ENCODE assay signal across 8 cellular contexts in genomic region chr2:216683846-216684245, GRCh38. TPM values are rescaled to one million over a fixed set of nuclear protein-coding genes. Genes with fewer than 3 reads are reported as not detected.
DNase-seq lines count a peak whose midpoint lies in the region; ATAC-seq and TF ChIP-seq lines count a peak whose summit lies in the region.

No MANE protein-coding gene starts in this region.

- TF ChIP-seq CTCF in IMR-90 (conservative IDR thresholded peaks at IDR 0.05; ENCODE audit: low read depth, low read length) (no peak), WTC11 (IDR thresholded peaks at IDR 0.05) (no peak), right atrium auricular region (IDR thresholded peaks at IDR 0.05) (no peak), osteocyte (IDR thresholded peaks at IDR 0.05) (no peak)

- peaks cover 0 to 91% of the 10 kb centered on the region in 2 experiments; a peak in 2 of 4 replicates for H3K79me1 ChIP-seq in IMR-90 (ENCODE audit: low read depth in 1 of 2, low read length in 2 of 2)

- no peaks in the 10 kb centered on the region for H3K9me3 Mint-ChIP-seq in WTC11
- no peaks in the 10 kb centered on the region for H3K9me3 Mint-ChIP-seq in osteocyte (ENCODE audit: unreplicated experiment)

- dilution Hi-C loops in IMR-90 (cut with HindIII; ENCODE audit: low sequenced_read_pairs, unreplicated experiment) = loop anchor here (25.0 kb wide), 2 partner anchors 478 to 828 kb away; no protein-coding TSS in a partner anchor

- H3K56ac ChIP-seq in IMR-90 (ENCODE audit: extremely low read depth, insufficient read depth, low read length) = no peak overlapping the region

- H3K27ac Mint-ChIP-seq in WTC11 (no peak overlapping the region), osteocyte (ENCODE audit: unreplicated experiment) (no peak overlapping the region)

- 0 out of 2 replicates have a peak, but pooled peaks have one; percentile 2 for TF ChIP-seq POLR2A in IMR-90 (IDR thresholded peaks at IDR 0.05; ENCODE audit: low read depth, low read length)

- peaks cover 7% of the 10 kb centered on the region for H3K4me1 ChIP-seq in IMR-90 (ENCODE audit: control insufficient read depth, insufficient read depth, low read length)
- peaks cover 0 to 64% of the 10 kb centered on the region in 2 donors for H3K4me1 ChIP-seq in right atrium auricular region

- POLR2A ChIA-PET in IMR-90 (lab: Charles Lee; ENCODE audit: unreplicated experiment) (interaction anchor here (0.6 to 1.1 kb wide), 4 partner anchors 9 to 294 kb away, joined by 3 to 10 read pairs (median 4); partner anchors contain the start of gene IGFBP5), WTC11 (lab: Charles Lee) (no interaction called here)

- no peak overlapping the region for H2BK15ac ChIP-seq in IMR-90 (ENCODE audit: low read depth, low read length)

- peaks cover 45% of the 10 kb centered on the region for H3K4me1 Mint-ChIP-seq in WTC11
- peaks cover 61% of the 10 kb centered on the region for H3K4me1 Mint-ChIP-seq in osteocyte (ENCODE audit: unreplicated experiment)

- no peak overlapping the region for H3K4ac ChIP-seq in IMR-90 (ENCODE audit: low read depth, low read length)

- H3K4me3 Mint-ChIP-seq in WTC11 (no peak overlapping the region), osteocyte (ENCODE audit: unreplicated experiment) (no peak overlapping the region)

- H2AFZ ChIP-seq in IMR-90 (replicated peaks; ENCODE audit: low read length, poor library complexity) = peak overlapping the region; percentile 46

- H3K36me3 Mint-ChIP-seq in WTC11 = no peaks in the 10 kb centered on the region
- H3K36me3 Mint-ChIP-seq in osteocyte (ENCODE audit: unreplicated experiment) = peaks cover 83% of the 10 kb centered on the region

- H4K91ac ChIP-seq in IMR-90 (ENCODE audit: insufficient read depth, low read depth, low read length) = no peak overlapping the region

- H3K27ac ChIP-seq in IMR-90 (ENCODE audit: insufficient read depth, low read length) (peak overlapping the region; percentile 14; the same call in 1 of the 2 replicates), right atrium auricular region (peak overlapping the region; percentile 83 to 89)

- no peak for TF ChIP-seq RAD21 in IMR-90 (IDR thresholded peaks at IDR 0.05; ENCODE audit: low read length)

- 0 out of 2 replicates have a peak overlapping the region, but pooled peaks have one; percentile 8 for H3K14ac ChIP-seq in IMR-90 (replicated peaks; ENCODE audit: low read depth, low read length)

- peak; percentile 0 for ATAC-seq in IMR-90 (ENCODE audit: low read depth)
- ATAC-seq in WTC11 = no peak

- H4K20me1 ChIP-seq in IMR-90 (ENCODE audit: insufficient read depth, low read length) = peaks cover 97% of the 10 kb centered on the region

- in situ Hi-C loops in IMR-90 (cut with MboI; ENCODE audit: low sequenced_read_pairs) = no loop called here

- WGBS in IMR-90 (ENCODE audit: extremely low coverage in 2 of 2, insufficient read length in 1 of 2), 2 experiments = no CpG with 5 or more reads among the region's 3 CpGs

- H3K36me3 ChIP-seq in IMR-90 (ENCODE audit: control insufficient read depth, insufficient read depth, low read length) (peaks cover 87% of the 10 kb centered on the region), right atrium auricular region (no peaks in the 10 kb centered on the region)

- H3K9me3 ChIP-seq in IMR-90 (ENCODE audit: control insufficient read depth, insufficient read depth, low read length) (no peaks in the 10 kb centered on the region), right atrium auricular region (no peaks in the 10 kb centered on the region)

- peak; percentile 94 for DNase-seq in IMR-90
- DNase-seq in WTC11 (ENCODE audit: low spot score) = no peak
- peak; percentile 93 for DNase-seq in right atrium auricular region (ENCODE audit: low spot score)
- DNase-seq in stromal cell of bone marrow (ENCODE audit: low read depth) = peak; percentile 94
- DNase-seq in osteocyte (ENCODE audit: extremely low spot score, unreplicated experiment) = no peak
- DNase-seq in activated gamma-delta T cell (lab: John Stamatoyannopoulos, UW) = no peak
- DNase-seq in RPMI8226 = no peak
- no peak for DNase-seq in activated naive CD4-positive, alpha-beta T cell treated with Interleukin-2 at 50 U/mL for 16 hours

- no peak overlapping the region for H4K5ac ChIP-seq in IMR-90 (ENCODE audit: low read depth, low read length)

- H3K27me3 Mint-ChIP-seq in WTC11 (ENCODE audit: low read depth) = no peaks in the 10 kb centered on the region
- no peaks in the 10 kb centered on the region for H3K27me3 Mint-ChIP-seq in osteocyte (ENCODE audit: unreplicated experiment)

- no peak overlapping the region for H4K8ac ChIP-seq in IMR-90 (ENCODE audit: low read depth in 2 of 2, low read length in 2 of 2)

- no peak overlapping the region for H3K23ac ChIP-seq in IMR-90 (ENCODE audit: low read depth, low read length)

- intact Hi-C loops in IMR-90 (cut with micrococcal nuclease) = no loop called here

- CTCF ChIA-PET in IMR-90 (lab: Yijun Ruan, JAX) (no interaction called here), WTC11 (lab: Charles Lee) (interaction anchor here (0.9 to 3.6 kb wide), 2 partner anchors 11 to 164 kb away, joined by 4 to 19 read pairs; partner anchors contain the start of gene IGFBP5)

- H3K9ac ChIP-seq in IMR-90 (ENCODE audit: low read depth, low read length) = no peak overlapping the region; the same call in 1 of the 2 replicates

- no peaks in the 10 kb centered on the region for H3K27me3 ChIP-seq in IMR-90 (ENCODE audit: control insufficient read depth, insufficient read depth, low read length)
- H3K27me3 ChIP-seq in right atrium auricular region = no peaks in the 10 kb centered on the region

- H2AK9ac ChIP-seq in IMR-90 (replicated peaks; ENCODE audit: low read depth, low read length, poor library complexity) = no peak overlapping the region

- H2BK5ac ChIP-seq in IMR-90 (ENCODE audit: low read depth, low read length, poor library complexity, severe bottlenecking) = peak overlapping the region; percentile 8

- H3K4me2 ChIP-seq in IMR-90 (ENCODE audit: low read depth, low read length) = peak overlapping the region; percentile 0; the same call in 1 of the 2 replicates

- no TSS peak for BruUV-seq in IMR-90 (replicated peaks; lab: Mats Ljungman, UMichigan)

- no peak overlapping the region for H2AK5ac ChIP-seq in IMR-90 (ENCODE audit: low read depth, low read length)

- H3K9me1 ChIP-seq in IMR-90 (ENCODE audit: insufficient read depth, low read length) = peaks cover 39% of the 10 kb centered on the region

- no peak overlapping the region for H2BK120ac ChIP-seq in IMR-90 (ENCODE audit: low read depth, low read length)

- no peak overlapping the region for H2BK20ac ChIP-seq in IMR-90 (ENCODE audit: low read depth, low read length)

- H3K4me3 ChIP-seq in IMR-90 (ENCODE audit: insufficient read depth, low read depth, low read length) = no peak overlapping the region
- no peak overlapping the region for H3K4me3 ChIP-seq in right atrium auricular region

- no peak overlapping the region for H3K18ac ChIP-seq in IMR-90 (ENCODE audit: low read depth, low read length)

TF ChIP-seq in IMR-90, 13 proteins besides CTCF, POLR2A, EP300 and RAD21 (continues in another document):
- TF ChIP-seq ELK1 (IDR thresholded peaks at IDR 0.05; ENCODE audit: borderline replicate concordance, low read depth, low read length) (no peak), MXI1 (IDR thresholded peaks at IDR 0.05; ENCODE audit: borderline replicate concordance, low read depth, low read length) (peak; percentile 93), CHD1 (IDR thresholded peaks at IDR 0.05; ENCODE audit: low read depth, low read length) (no peak), NFE2L2 (IDR thresholded peaks at IDR 0.05; ENCODE audit: low read depth, low read length) (no peak), BHLHE40 (IDR thresholded peaks at IDR 0.05; ENCODE audit: low read depth, low read length) (peak; percentile 43; the same call in 1 of the 2 replicates)

TF ChIP-seq in WTC11, 78 proteins besides CTCF, POLR2A, EP300 and RAD21:
- TF ChIP-seq ZNF425 (CRISPR knock-in tag; conservative IDR thresholded peaks at IDR 0.05) = no peak
- TF ChIP-seq GABPB1 (CRISPR knock-in tag; IDR thresholded peaks at IDR 0.05) = peak; percentile 98

RNA-seq across cellular contexts. Expression of gene IGFBP5, which starts 11.5 kb away (rescaled TPM):
- total RNA-seq in IMR-90 (2012; rRNA removed) (392 and 433 TPM in 2 replicates), WTC11 (2021) (5.3 to 12.5 TPM (median 6.4 TPM) in 3 replicates), right atrium auricular region (100 to 1,000 TPM; 169 to 554 TPM), osteocyte (1,145 and 1,383 TPM in 2 replicates)
- 1,339 and 1,767 TPM in 2 replicates for polyA plus RNA-seq in IMR-90 (2012; rRNA removed)
- polyA plus RNA-seq in IMR-90 (2012; cell fraction: cytosol; rRNA removed) = 847 and 1,056 TPM in 2 replicates
- polyA plus RNA-seq in IMR-90 (2012; cell fraction: nucleus; rRNA removed; ENCODE audit: low replicate concordance) = 732 and 841 TPM in 2 replicates

RNA-seq across cellular contexts. Expression of gene IGFBP2, which starts 50.6 kb away (rescaled TPM):
- total RNA-seq in IMR-90 (2012; rRNA removed) (33.5 and 36.7 TPM in 2 replicates), WTC11 (2021) (514 to 873 TPM (median 854 TPM) in 3 replicates), right atrium auricular region (100 to 1,000 TPM; 255 to 508 TPM), osteocyte (2,796 and 2,855 TPM in 2 replicates)
- 236 and 257 TPM in 2 replicates for polyA plus RNA-seq in IMR-90 (2012; rRNA removed)
- 205 and 355 TPM in 2 replicates for polyA plus RNA-seq in IMR-90 (2012; cell fraction: cytosol; rRNA removed)
- 73.3 and 119 TPM in 2 replicates for polyA plus RNA-seq in IMR-90 (2012; cell fraction: nucleus; rRNA removed; ENCODE audit: low replicate concordance)

Comparison
In these comparisons a context has a peak if more than half of its experiments do, and no peak if none do; other contexts are left out.
1. DNase-seq: peak in IMR-90 (single experiment), right atrium auricular region (single experiment) and stromal cell of bone marrow (single experiment); none in WTC11 (single experiment), osteocyte (single experiment), activated gamma-delta T cell (single experiment), RPMI8226 (single experiment) and activated naive CD4-positive, alpha-beta T cell treated with Interleukin-2 at 50 U/mL for 16 hours (single experiment).
2. RNA of gene IGFBP5, which starts 11.5 kb away (total RNA-seq): 1,145 to 1,383 TPM in osteocyte, 169 to 554 TPM in right atrium auricular region and 392 to 433 TPM in IMR-90; 5.3 to 12.5 TPM in WTC11; every median in the first group is over 10 times any median in the second.